8 cellular contexts compared by ENCODE assay signal in genomic region chr19:55643733-55644116, GRCh38. TPM values are rescaled to one million over a fixed set of nuclear protein-coding genes. Genes with fewer than 3 reads are reported as not detected.
A peak's percentile ranks its signal among the peaks of the same experiment; 100 is the strongest.
DNase-seq lines count a peak whose midpoint lies in the region; ATAC-seq lines count a peak whose summit lies in the region.

No MANE protein-coding gene starts in this region.

- H3K9me3 Mint-ChIP-seq in T-helper 1 cell treated with Interleukin-12 subunit alpha and Interleukin-12 subunit beta and Interleukin-4 antibody, amounts not matched to agents 30 μg/mL and 1 μg/mL, for 36 hours: no peaks in the 10 kb centered on the region
- peaks cover 4% of the 10 kb centered on the region in 2 donors for H3K9me3 Mint-ChIP-seq in activated naive CD4-positive, alpha-beta T cell treated with anti-CD3 and anti-CD28 coated beads, Interleukin-2, amount 50 U/mL, for 72 hours
- no peaks in the 10 kb centered on the region for H3K9me3 Mint-ChIP-seq in immature natural killer cell

- H3K27me3 ChIP-seq in stomach smooth muscle (ENCODE audit: control insufficient read depth in 1 of 2, insufficient read depth in 2 of 2, low read length in 2 of 2): no peaks in the 10 kb centered on the region

- peak overlapping the region; percentile 79 to 80 for H3K9ac ChIP-seq in stomach smooth muscle (ENCODE audit: low read length in 2 of 2)

- no peak for DNase-seq in T-helper 1 cell
- DNase-seq in activated naive CD4-positive, alpha-beta T cell treated with anti-CD3 and anti-CD28 coated beads, Interleukin-2, amount 50 U/mL, for 72 hours (ENCODE audit: low spot score in 2 of 2): no peak
- no peak for DNase-seq in immature natural killer cell
- no peak for DNase-seq in KG1 (lab: John Stamatoyannopoulos, UW)

- peak overlapping the region; percentile 97 for H3K27ac Mint-ChIP-seq in T-helper 1 cell treated with Interleukin-12 subunit alpha and Interleukin-12 subunit beta and Interleukin-4 antibody, amounts not matched to agents 30 μg/mL and 1 μg/mL, for 36 hours
- H3K27ac Mint-ChIP-seq in activated naive CD4-positive, alpha-beta T cell treated with anti-CD3 and anti-CD28 coated beads, Interleukin-2, amount 50 U/mL, for 72 hours: peak overlapping the region; percentile 96 to 100
- H3K27ac Mint-ChIP-seq in immature natural killer cell: peak overlapping the region; percentile 82 to 94 (median 89)

- peak overlapping the region; percentile 96 for H3K4me3 Mint-ChIP-seq in T-helper 1 cell treated with Interleukin-12 subunit alpha and Interleukin-12 subunit beta and Interleukin-4 antibody, amounts not matched to agents 30 μg/mL and 1 μg/mL, for 36 hours
- peak overlapping the region; percentile 84 to 96 (median 91) for H3K4me3 Mint-ChIP-seq in immature natural killer cell

- H3K27me3 Mint-ChIP-seq in T-helper 1 cell treated with Interleukin-12 subunit alpha and Interleukin-12 subunit beta and Interleukin-4 antibody, amounts not matched to agents 30 μg/mL and 1 μg/mL, for 36 hours (ENCODE audit: low read depth): no peaks in the 10 kb centered on the region
- peaks cover 3 to 7% (median 5%) of the 10 kb centered on the region in 3 donors for H3K27me3 Mint-ChIP-seq in immature natural killer cell (ENCODE audit: low read depth in 3 of 3)

- H3K36me3 ChIP-seq in stomach smooth muscle (ENCODE audit: control insufficient read depth in 2 of 2, insufficient read depth in 2 of 2, low read length in 2 of 2): peaks cover 6 to 8% of the 10 kb centered on the region in 2 donors

- H3K9me3 ChIP-seq in stomach smooth muscle (ENCODE audit: control insufficient read depth in 2 of 2, low read length in 2 of 2): no peaks in the 10 kb centered on the region

- peak overlapping the region; percentile 81 to 93 for H3K4me3 ChIP-seq in stomach smooth muscle (ENCODE audit: low read length in 2 of 2)

- H3K27ac ChIP-seq in stomach smooth muscle (ENCODE audit: low read length): peak overlapping the region; percentile 88

- peaks cover 36% of the 10 kb centered on the region for H3K4me1 Mint-ChIP-seq in T-helper 1 cell treated with Interleukin-12 subunit alpha and Interleukin-12 subunit beta and Interleukin-4 antibody, amounts not matched to agents 30 μg/mL and 1 μg/mL, for 36 hours (ENCODE audit: low read depth)
- peaks cover 44 to 61% of the 10 kb centered on the region in 2 donors for H3K4me1 Mint-ChIP-seq in immature natural killer cell

- H3K4me1 ChIP-seq in stomach smooth muscle (ENCODE audit: control insufficient read depth, insufficient read depth, low read length): peaks cover 61% of the 10 kb centered on the region

- no peak for ATAC-seq in activated naive CD4-positive, alpha-beta T cell treated with anti-CD3 and anti-CD28 coated beads, Interleukin-2, amount 50 U/mL, for 72 hours
- ATAC-seq in HG02938 (IDR thresholded peaks at IDR 0.05; ENCODE audit: unreplicated experiment) (no peak), GM18870 (IDR thresholded peaks at IDR 0.05; ENCODE audit: unreplicated experiment) (no peak)

- peaks cover 12% of the 10 kb centered on the region for H3K36me3 Mint-ChIP-seq in T-helper 1 cell treated with Interleukin-12 subunit alpha and Interleukin-12 subunit beta and Interleukin-4 antibody, amounts not matched to agents 30 μg/mL and 1 μg/mL, for 36 hours (ENCODE audit: low read depth)
- peaks cover 27 to 61% of the 10 kb centered on the region in 2 donors for H3K36me3 Mint-ChIP-seq in activated naive CD4-positive, alpha-beta T cell treated with anti-CD3 and anti-CD28 coated beads, Interleukin-2, amount 50 U/mL, for 72 hours
- H3K36me3 Mint-ChIP-seq in immature natural killer cell: peaks cover 0 to 3% (median 0%) of the 10 kb centered on the region in 3 donors

RNA-seq across cellular contexts. Expression of gene ZNF581, which starts 0.3 kb away (rescaled TPM):
- 10 to 100 TPM; 39.9 to 40.0 TPM for total RNA-seq in activated naive CD4-positive, alpha-beta T cell treated with anti-CD3 and anti-CD28 coated beads, Interleukin-2, amount 50 U/mL, for 72 hours
- 10 to 100 TPM in 2 of 3 donors, 1 to 10 TPM in 1; 8.4 to 24.9 (median 20.6) TPM for polyA plus RNA-seq in immature natural killer cell

RNA-seq across cellular contexts. Expression of gene ZNF580, which starts 2.9 kb away (rescaled TPM):
- total RNA-seq in activated naive CD4-positive, alpha-beta T cell treated with anti-CD3 and anti-CD28 coated beads, Interleukin-2, amount 50 U/mL, for 72 hours: 10 to 100 TPM; 18.2 to 33.9 TPM
- 10 to 100 TPM in 2 of 3 donors, 1 to 10 TPM in 1; 9.6 to 27.8 (median 13.8) TPM for polyA plus RNA-seq in immature natural killer cell

RNA-seq across cellular contexts. Expression of gene CCDC106, which starts 4.3 kb away (rescaled TPM):
- 10 to 100 TPM in 1 of 2 donors, 1 to 10 TPM in 1; 2.9 to 13.6 TPM for total RNA-seq in activated naive CD4-positive, alpha-beta T cell treated with anti-CD3 and anti-CD28 coated beads, Interleukin-2, amount 50 U/mL, for 72 hours
- polyA plus RNA-seq in immature natural killer cell: 1 to 10 TPM in 2 of 3 donors, not detected in 1; 1.1 to 1.7 TPM

RNA-seq across cellular contexts. Expression of gene U2AF2, which starts 11.1 kb away (rescaled TPM):
- 100 to 1,000 TPM; 270 to 312 TPM for total RNA-seq in activated naive CD4-positive, alpha-beta T cell treated with anti-CD3 and anti-CD28 coated beads, Interleukin-2, amount 50 U/mL, for 72 hours
- polyA plus RNA-seq in immature natural killer cell: 10 to 100 TPM in 1 of 3 donors, 1 to 10 TPM in 2; 3.1 to 17.0 (median 8.0) TPM

RNA-seq across cellular contexts. Expression of gene ZNF784, which starts 19.4 kb away (rescaled TPM):
- total RNA-seq in activated naive CD4-positive, alpha-beta T cell treated with anti-CD3 and anti-CD28 coated beads, Interleukin-2, amount 50 U/mL, for 72 hours: 1 to 10 TPM; 3.6 to 3.9 TPM
- polyA plus RNA-seq in immature natural killer cell: under 1 TPM; 0.59 to 0.78 (median 0.62) TPM
